In the genomic region with DNA sequence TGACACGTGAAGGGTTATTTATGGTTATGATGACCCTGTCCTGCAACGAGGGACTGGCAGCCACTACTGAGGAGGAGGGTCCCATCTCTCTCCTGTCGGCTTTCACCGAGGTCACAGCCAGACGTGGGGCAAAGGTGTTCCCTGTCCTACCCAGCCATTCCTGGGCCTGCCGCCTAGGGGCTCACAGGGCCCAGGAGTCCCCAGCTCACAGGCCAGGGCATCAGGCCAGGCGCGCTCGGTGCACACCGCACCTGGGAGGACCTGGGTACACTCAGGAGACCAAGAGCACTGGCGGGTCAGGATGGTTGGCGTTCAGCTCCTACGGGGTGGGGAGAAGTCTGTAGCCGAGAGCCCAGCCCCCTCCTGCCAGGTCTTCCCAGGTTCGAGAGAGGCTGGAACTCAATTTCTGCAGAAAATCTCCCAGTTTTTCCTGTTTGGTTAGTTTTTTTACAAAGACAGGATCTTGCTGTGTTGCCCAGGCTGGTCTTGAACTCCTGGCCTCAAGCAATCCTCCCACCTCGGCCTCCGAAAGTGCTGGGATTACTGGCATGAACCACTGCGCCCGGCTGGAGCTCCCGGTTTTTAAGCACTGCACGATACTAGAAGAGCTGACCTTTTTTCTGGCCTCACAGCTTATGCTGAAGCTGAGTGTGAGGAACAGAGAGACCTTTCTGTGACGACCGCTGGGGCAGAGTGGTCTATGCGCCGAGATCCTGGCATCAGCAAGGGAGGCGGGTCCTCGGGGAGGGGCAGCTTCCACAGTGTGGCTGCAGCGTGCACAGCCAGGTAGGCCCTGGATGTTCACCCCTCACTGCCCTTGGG, we compare ENCODE assay signal across 25 cellular contexts. TPM values are rescaled to one million over a fixed set of nuclear protein-coding genes. Genes with fewer than 3 reads are reported as not detected.
A peak's percentile ranks its signal among the peaks of the same experiment; 100 is the strongest.
DNase-seq lines count a peak whose midpoint lies in the region; ATAC-seq and TF ChIP-seq lines count a peak whose summit lies in the region.
"Had no signal": no experiment of that assay in that cellular context is flagged by ENCODE, and none has a peak within 500 bp of the region (broad histone marks: within the 10 kb centered on the region; RNA-seq: fewer than 3 reads in every experiment).

No MANE protein-coding gene starts in this region.

- H3K4me1 ChIP-seq in breast epithelium (peaks cover 6 to 18% of the 10 kb centered on the region in 2 donors), aorta (ENCODE audit: control insufficient read depth in 1 of 2, insufficient read depth in 2 of 2, low read length in 2 of 2) (no peaks in the 10 kb centered on the region)
- H3K4me1 ChIP-seq: A549, HAP-1 had no signal

- TSS peak; percentile 57 for BruUV-seq in MCF 10A (replicated peaks; lab: Mats Ljungman, UMichigan)

- intact Hi-C loops in MCF 10A (cut with micrococcal nuclease) (no loop called here), breast epithelium (cut with DNase I; ENCODE audit: low total_unique reads) (no loop called here), aorta (cut with DNase I) (no loop called here)

- CTCF ChIA-PET in MCF 10A (lab: Yijun Ruan, JAX) = interaction anchor here (0.6 kb wide), 1 partner anchor 12 kb away, joined by 3 read pairs; no protein-coding TSS in a partner anchor

- TF ChIP-seq CTCF in MCF 10A (IDR thresholded peaks at IDR 0.05; ENCODE audit: unreplicated experiment) (no peak), breast epithelium (IDR thresholded peaks at IDR 0.05) (no peak), endothelial cell (IDR thresholded peaks at IDR 0.05; ENCODE audit: unreplicated experiment) (no peak)

- H3K27ac ChIP-seq in breast epithelium (no peak overlapping the region), aorta (ENCODE audit: low read depth in 1 of 2, low read length in 2 of 2) (no peak overlapping the region)
- H3K27ac ChIP-seq: A549, C4-2B, esophagus squamous epithelium, pancreas, right atrium auricular region, upper lobe of left lung had no signal

- no peak overlapping the region for H3K27ac Mint-ChIP-seq in MCF 10A (ENCODE audit: low read depth, unreplicated experiment)
- no peak overlapping the region for H3K27ac Mint-ChIP-seq in endothelial cell (ENCODE audit: unreplicated experiment)
- H3K27ac Mint-ChIP-seq: activated CD4-positive, alpha-beta T cell treated with anti-CD3 and anti-CD28 coated beads for 36 hours; activated T-helper 1 cell treated with anti-CD3 and anti-CD28 coated beads, Interleukin-12 subunit alpha, Interleukin-12 subunit beta, Interleukin-2, Interleukin-4 antibody, amounts not matched to agents 30 ng/mL and 10 ng/mL and 1 ng/mL, durations not matched to agents 14 hours and 24 hours and 36 hours had no signal

- DNase-seq in MCF 10A (ENCODE audit: unreplicated experiment) (no peak), breast epithelium (ENCODE audit: low spot score in 2 of 2) (no peak), endothelial cell (ENCODE audit: low spot score) (no peak), NCI-H1436 treated with DMSO at 0.1 percent for 48 hours (lab: John Stamatoyannopoulos, UW) (no peak), glomerular visceral epithelial cell (ENCODE audit: extremely low spot score) (no peak), aorta (no peak)
- DNase-seq: activated CD4-positive, alpha-beta T cell treated with anti-CD3 and anti-CD28 coated beads for 36 hours; DMS153; effector memory CD8-positive, alpha-beta T cell; esophagus squamous epithelium; KBM-7; NCI-H526; stimulated activated CD4-positive, alpha-beta T cell treated with anti-CD3 and anti-CD28 coated beads, Interleukin-4, amount 100 ng/mL, for 24 hours had no signal

- no peaks in the 10 kb centered on the region for H3K4me1 Mint-ChIP-seq in MCF 10A (ENCODE audit: insufficient read depth, unreplicated experiment)
- no peaks in the 10 kb centered on the region for H3K4me1 Mint-ChIP-seq in endothelial cell (ENCODE audit: unreplicated experiment)

- POLR2A ChIA-PET in MCF 10A (lab: Yijun Ruan, JAX) = interaction anchor here (0.6 to 1.2 kb wide), 2 partner anchors 12 to 200 kb away, joined by 4 to 6 read pairs; no protein-coding TSS in a partner anchor

- H3K4me3 ChIP-seq in breast epithelium (no peak overlapping the region), aorta (ENCODE audit: low read length in 2 of 2) (no peak overlapping the region)
- H3K4me3 ChIP-seq: A549, esophagus squamous epithelium, HAP-1, lung, pancreas, right atrium auricular region, upper lobe of left lung had no signal

- 89 to 90% methylated on average over 28 of the region's 28 CpGs for WGBS in aorta, 2 donors

- H3K36me3 ChIP-seq in breast epithelium (no peaks in the 10 kb centered on the region), aorta (ENCODE audit: control insufficient read depth in 1 of 2, insufficient read depth in 2 of 2, low read length in 1 of 2) (no peaks in the 10 kb centered on the region)
- H3K36me3 ChIP-seq: right atrium auricular region had no signal

- H3K36me3 Mint-ChIP-seq in MCF 10A (ENCODE audit: insufficient read depth, unreplicated experiment) (peaks cover 19% of the 10 kb centered on the region), endothelial cell (ENCODE audit: low read depth, unreplicated experiment) (peaks cover 15% of the 10 kb centered on the region)

- H3K4me3 Mint-ChIP-seq in MCF 10A (ENCODE audit: unreplicated experiment) = no peak overlapping the region
- peak overlapping the region; percentile 42 for H3K4me3 Mint-ChIP-seq in endothelial cell (ENCODE audit: unreplicated experiment)
- H3K4me3 Mint-ChIP-seq: activated CD4-positive, alpha-beta T cell treated with anti-CD3 and anti-CD28 coated beads for 36 hours; activated T-helper 1 cell treated with anti-CD3 and anti-CD28 coated beads, Interleukin-12 subunit alpha, Interleukin-12 subunit beta, Interleukin-2, Interleukin-4 antibody, amounts not matched to agents 30 ng/mL and 10 ng/mL and 1 ng/mL, durations not matched to agents 14 hours and 24 hours and 36 hours; effector memory CD8-positive, alpha-beta T cell had no signal

- H3K9me3 ChIP-seq in breast epithelium (no peaks in the 10 kb centered on the region), aorta (ENCODE audit: control insufficient read depth, low read length) (no peaks in the 10 kb centered on the region)
- H3K9me3 ChIP-seq: A549, esophagus squamous epithelium, HAP-1, pancreas, right atrium auricular region, upper lobe of left lung had no signal

- H3K27me3 ChIP-seq in breast epithelium (no peaks in the 10 kb centered on the region), aorta (ENCODE audit: control insufficient read depth in 1 of 2, insufficient read depth in 2 of 2, low read length in 1 of 2) (no peaks in the 10 kb centered on the region)
- H3K27me3 ChIP-seq: esophagus squamous epithelium, pancreas, right atrium auricular region, upper lobe of left lung had no signal

- ATAC-seq in GM21786 (IDR thresholded peaks at IDR 0.05; ENCODE audit: unreplicated experiment) = no peak
- ATAC-seq in aorta (ENCODE audit: low FRiP score) = no peak
- ATAC-seq: A549; activated naive CD4-positive, alpha-beta T cell treated with anti-CD3 and anti-CD28 coated beads, Interleukin-2, amount 50 U/mL, for 72 hours; effector memory CD8-positive, alpha-beta T cell; Right ventricle myocardium inferior had no signal

- no peak for TF ChIP-seq POLR2A in breast epithelium (IDR thresholded peaks at IDR 0.05)
- TF ChIP-seq POLR2A in Raji (IDR thresholded peaks at IDR 0.05; ENCODE audit: insufficient read depth, low read depth, low read length) = 0 out of 2 replicates have a peak, but pooled peaks have one; percentile 8

- H3K27me3 Mint-ChIP-seq in MCF 10A (ENCODE audit: insufficient read depth, unreplicated experiment) = no peaks in the 10 kb centered on the region
- H3K27me3 Mint-ChIP-seq in endothelial cell (ENCODE audit: unreplicated experiment) = peaks cover 5% of the 10 kb centered on the region
- H3K27me3 Mint-ChIP-seq: activated CD4-positive, alpha-beta T cell treated with anti-CD3 and anti-CD28 coated beads for 36 hours; effector memory CD8-positive, alpha-beta T cell had no signal

- no peaks in the 10 kb centered on the region for H3K9me3 Mint-ChIP-seq in MCF 10A (ENCODE audit: unreplicated experiment)
- no peaks in the 10 kb centered on the region for H3K9me3 Mint-ChIP-seq in endothelial cell (ENCODE audit: unreplicated experiment)
- H3K9me3 Mint-ChIP-seq: activated naive CD4-positive, alpha-beta T cell treated with anti-CD3 and anti-CD28 coated beads, Interleukin-2, amount 50 U/mL, for 72 hours; activated T-helper 1 cell treated with anti-CD3 and anti-CD28 coated beads, Interleukin-12 subunit alpha, Interleukin-12 subunit beta, Interleukin-2, Interleukin-4 antibody, amounts not matched to agents 30 ng/mL and 10 ng/mL and 1 ng/mL, durations not matched to agents 14 hours and 24 hours and 36 hours; effector memory CD8-positive, alpha-beta T cell had no signal

RNA-seq across cellular contexts. Expression of a gene that starts 7.7 kb away (rescaled TPM):
- 38.0 and 45.4 TPM in 2 replicates for total RNA-seq in MCF 10A (2022)
- total RNA-seq in breast epithelium = 10 to 100 TPM; 54.7 to 71.4 (median 61.9) TPM
- 75.7 TPM for total RNA-seq in endothelial cell (ENCODE audit: unreplicated experiment)
- 100 to 1,000 TPM in 1 of 2 donors, 10 to 100 TPM in 1; 59.9 to 131 TPM for total RNA-seq in aorta
- 10 to 100 TPM; 26.5 to 65.7 TPM for polyA plus RNA-seq in aorta

RNA-seq across cellular contexts. Expression of a gene that starts 15.7 kb away (rescaled TPM):
- total RNA-seq in MCF 10A (2022) (20.6 TPM in 2 replicates), breast epithelium (10 to 100 TPM; 31.9 to 59.5 (median 44.9) TPM), endothelial cell (ENCODE audit: unreplicated experiment) (88.7 TPM), aorta (10 to 100 TPM; 45.9 to 76.0 TPM)
- 100 to 1,000 TPM in 1 of 2 donors, 10 to 100 TPM in 1; 34.4 to 162 TPM for polyA plus RNA-seq in aorta

RNA-seq across cellular contexts. Expression of a gene that starts 24.5 kb away (rescaled TPM):
- total RNA-seq in MCF 10A (2022) (16.5 and 21.1 TPM in 2 replicates), breast epithelium (10 to 100 TPM; 26.3 to 32.8 (median 28.5) TPM), endothelial cell (ENCODE audit: unreplicated experiment) (15.7 TPM), aorta (10 to 100 TPM; 17.5 to 22.2 TPM)
- polyA plus RNA-seq in aorta = 10 to 100 TPM; 12.0 to 25.9 TPM

RNA-seq across cellular contexts. Expression of a gene that starts 24.7 kb away (rescaled TPM):
- total RNA-seq in MCF 10A (2022) = 14.8 and 16.2 TPM in 2 replicates
- total RNA-seq in breast epithelium = 100 to 1,000 TPM in 1 of 3 donors, 10 to 100 TPM in 2; 48.2 to 157 (median 68.2) TPM
- 22.0 TPM for total RNA-seq in endothelial cell (ENCODE audit: unreplicated experiment)
- total RNA-seq in aorta = 10 to 100 TPM; 14.8 to 34.7 TPM
- polyA plus RNA-seq in aorta = 100 to 1,000 TPM in 1 of 2 donors, 10 to 100 TPM in 1; 15.7 to 133 TPM
